7 cellular contexts compared by ENCODE assay signal in genomic region chr4:120236873-120237272, GRCh38.
"Had no signal": no experiment of that assay in that cellular context is flagged by ENCODE, and none has a peak within 500 bp of the region (broad histone marks: within the 10 kb centered on the region; RNA-seq: fewer than 3 reads in every experiment).

No MANE protein-coding gene starts in this region.

- H3K9ac ChIP-seq: GM23248, KMS-11 had no signal

- H3K4me2 ChIP-seq: KMS-11 had no signal

- FAIRE-seq: HTR-8/SVneo had no signal

- H3K27ac ChIP-seq: GM23248, KMS-11 had no signal

- DNase-seq: GM23248, H7, HCEC 1CT, Karpas-422, KBM-7 had no signal

- H3K4me3 ChIP-seq: GM23248 had no signal

- H2AFZ ChIP-seq: GM23248 had no signal
